ENCODE assay signal across 8 cellular contexts in genomic region chr1:36305915-36306209, GRCh38. TPM values are rescaled to one million over a fixed set of nuclear protein-coding genes. Genes with fewer than 3 reads are reported as not detected.
A peak's percentile ranks its signal among the peaks of the same experiment; 100 is the strongest.
DNase-seq lines count a peak whose midpoint lies in the region; ATAC-seq and TF ChIP-seq lines count a peak whose summit lies in the region.

No MANE protein-coding gene starts in this region.

- H3K9ac ChIP-seq in BLaER1 treated with 17β-estradiol and CSF1 and Interleukin-3, amounts not matched to agents 10 nM and 100 nM: peak overlapping the region; percentile 67 to 83 (median 77); a peak in 19 of 22 replicates

- H3K4me3 Mint-ChIP-seq in IgD-negative memory B cell: peak overlapping the region; percentile 79 to 90 (median 82)
- H3K4me3 Mint-ChIP-seq in chondrocyte (ENCODE audit: unreplicated experiment): no peak overlapping the region
- peak overlapping the region; percentile 90 for H3K4me3 Mint-ChIP-seq in natural killer cell treated with Interleukin-12 subunit alpha and Interleukin-12 subunit beta and Interleukin-15 and Interleukin-18, amount 100 ng/mL, for 72 hours

- no peaks in the 10 kb centered on the region for H3K27me3 ChIP-seq in BLaER1 treated with 17β-estradiol and CSF1 and Interleukin-3, amounts not matched to agents 10 nM and 100 nM

- TF ChIP-seq CTCF in chondrocyte (IDR thresholded peaks at IDR 0.05): no peak

- peaks cover 4 to 64% (median 47%) of the 10 kb centered on the region in 11 experiments; a peak in 21 of 22 replicates for H4K20me1 ChIP-seq in BLaER1 treated with 17β-estradiol and CSF1 and Interleukin-3, amounts not matched to agents 10 nM and 100 nM

- ATAC-seq in natural killer cell treated with Interleukin-12 subunit alpha and Interleukin-12 subunit beta and Interleukin-15 and Interleukin-18, amount 100 ng/mL, for 72 hours: no peak
- ATAC-seq in GM21447 (IDR thresholded peaks at IDR 0.05; ENCODE audit: unreplicated experiment): no peak
- no peak for ATAC-seq in HG02642 (IDR thresholded peaks at IDR 0.05; ENCODE audit: poor library complexity, unreplicated experiment)
- no peak for ATAC-seq in GM21619 (IDR thresholded peaks at IDR 0.05; ENCODE audit: unreplicated experiment)

- H3K27ac Mint-ChIP-seq in IgD-negative memory B cell (peak overlapping the region in 2 of 3 donors; percentile 21 to 31), chondrocyte (ENCODE audit: unreplicated experiment) (peak overlapping the region; percentile 65)
- H3K27ac Mint-ChIP-seq in natural killer cell treated with Interleukin-12 subunit alpha and Interleukin-12 subunit beta and Interleukin-15 and Interleukin-18, amount 100 ng/mL, for 72 hours: no peak overlapping the region

- H3K4me2 ChIP-seq in BLaER1 treated with 17β-estradiol and CSF1 and Interleukin-3, amounts not matched to agents 10 nM and 100 nM: peak overlapping the region; percentile 95 to 100 (median 100)

- H3K4me1 Mint-ChIP-seq in IgD-negative memory B cell: peaks cover 15 to 20% (median 16%) of the 10 kb centered on the region in 3 donors
- peaks cover 20% of the 10 kb centered on the region for H3K4me1 Mint-ChIP-seq in chondrocyte (ENCODE audit: low read depth)
- H3K4me1 Mint-ChIP-seq in natural killer cell treated with Interleukin-12 subunit alpha and Interleukin-12 subunit beta and Interleukin-15 and Interleukin-18, amount 100 ng/mL, for 72 hours (ENCODE audit: low read depth in 2 of 2): peaks cover 9 to 14% of the 10 kb centered on the region in 2 donors

- H3K36me3 Mint-ChIP-seq in IgD-negative memory B cell (peaks cover 2% of the 10 kb centered on the region), chondrocyte (ENCODE audit: low read depth) (peaks cover 20% of the 10 kb centered on the region)
- peaks cover 22% of the 10 kb centered on the region for H3K36me3 Mint-ChIP-seq in natural killer cell treated with Interleukin-12 subunit alpha and Interleukin-12 subunit beta and Interleukin-15 and Interleukin-18, amount 100 ng/mL, for 72 hours

- peak overlapping the region in 8 of 10 experiments; percentile 67 to 83 (median 74); a peak in 14 of 20 replicates for H3K4me3 ChIP-seq in BLaER1 treated with 17β-estradiol and CSF1 and Interleukin-3, amounts not matched to agents 10 nM and 100 nM

- no peaks in the 10 kb centered on the region for H3K27me3 Mint-ChIP-seq in IgD-negative memory B cell
- no peaks in the 10 kb centered on the region for H3K27me3 Mint-ChIP-seq in chondrocyte (ENCODE audit: low read depth)
- no peaks in the 10 kb centered on the region for H3K27me3 Mint-ChIP-seq in natural killer cell treated with Interleukin-12 subunit alpha and Interleukin-12 subunit beta and Interleukin-15 and Interleukin-18, amount 100 ng/mL, for 72 hours

- DNase-seq in chondrocyte (ENCODE audit: low spot score): no peak
- DNase-seq in natural killer cell treated with Interleukin-12 subunit alpha and Interleukin-12 subunit beta and Interleukin-15 and Interleukin-18, amount 100 ng/mL, for 72 hours (ENCODE audit: low spot score): no peak
- no peak for DNase-seq in glomerular visceral epithelial cell (ENCODE audit: extremely low spot score)

- peaks cover 33 to 58% (median 46%) of the 10 kb centered on the region in 11 experiments for H3K36me3 ChIP-seq in BLaER1 treated with 17β-estradiol and CSF1 and Interleukin-3, amounts not matched to agents 10 nM and 100 nM

- peaks cover 24 to 70% (median 39%) of the 10 kb centered on the region in 10 experiments for H3K4me1 ChIP-seq in BLaER1 treated with 17β-estradiol and CSF1 and Interleukin-3, amounts not matched to agents 10 nM and 100 nM

- no peaks in the 10 kb centered on the region for H3K9me3 Mint-ChIP-seq in IgD-negative memory B cell
- no peaks in the 10 kb centered on the region for H3K9me3 Mint-ChIP-seq in chondrocyte (ENCODE audit: low read depth)
- no peaks in the 10 kb centered on the region for H3K9me3 Mint-ChIP-seq in natural killer cell treated with Interleukin-12 subunit alpha and Interleukin-12 subunit beta and Interleukin-15 and Interleukin-18, amount 100 ng/mL, for 72 hours

- H3K9me3 ChIP-seq in BLaER1 treated with 17β-estradiol and CSF1 and Interleukin-3, amounts not matched to agents 10 nM and 100 nM (replicated peaks in 1 of 11): no peaks in the 10 kb centered on the region

- H3K27ac ChIP-seq in BLaER1 treated with 17β-estradiol and CSF1 and Interleukin-3, amounts not matched to agents 10 nM and 100 nM: peak overlapping the region in 2 of 11 experiments; percentile 7 to 66; a peak in 2 of 22 replicates

RNA-seq across cellular contexts. Expression of gene SH3D21, which starts 0.3 kb away (rescaled TPM):
- polyA plus RNA-seq in IgD-negative memory B cell: 0.46 TPM
- total RNA-seq in chondrocyte: 9.4 to 15.0 TPM (median 10.8 TPM) in 3 replicates
- 10 to 100 TPM; 12.6 to 18.6 TPM for total RNA-seq in natural killer cell treated with Interleukin-12 subunit alpha and Interleukin-12 subunit beta and Interleukin-15 and Interleukin-18, amount 100 ng/mL, for 72 hours

RNA-seq across cellular contexts. Expression of gene EVA1B, which starts 17.6 kb away (rescaled TPM):
- not detected for polyA plus RNA-seq in IgD-negative memory B cell
- 55.7 to 88.4 TPM (median 85.2 TPM) in 3 replicates for total RNA-seq in chondrocyte
- total RNA-seq in natural killer cell treated with Interleukin-12 subunit alpha and Interleukin-12 subunit beta and Interleukin-15 and Interleukin-18, amount 100 ng/mL, for 72 hours: 1 to 10 TPM; 5.8 to 6.3 TPM

Comparison
In these comparisons a context has a peak if more than half of its experiments do, and no peak if none do; other contexts are left out.
1. H3K27ac Mint-ChIP-seq: peak in IgD-negative memory B cell (2 of 3) and chondrocyte (single experiment); none in natural killer cell treated with Interleukin-12 subunit alpha and Interleukin-12 subunit beta and Interleukin-15 and Interleukin-18, amount 100 ng/mL, for 72 hours (0 of 2).